ENCODE assay signal across 1 cellular context in the genomic region with DNA sequence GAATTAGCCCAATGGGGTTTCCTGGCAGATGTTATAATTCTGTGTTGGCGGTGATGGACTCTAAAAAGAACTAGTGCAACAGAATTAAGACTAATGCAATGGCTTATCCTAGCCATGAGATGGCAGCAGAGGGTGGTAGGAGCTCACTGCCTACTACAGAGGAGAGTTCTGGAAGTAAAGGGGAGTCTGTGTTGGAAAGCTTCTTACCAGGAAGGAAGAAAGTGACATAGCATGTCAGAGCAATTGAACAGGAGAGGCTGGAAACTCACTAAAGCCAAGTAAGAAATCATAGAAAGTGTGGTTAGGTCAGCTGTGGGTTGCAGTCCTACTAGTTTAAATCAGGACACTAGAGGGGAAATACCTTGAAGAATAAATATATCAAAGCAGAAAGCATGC.
TF ChIP-seq lines count a peak whose summit lies in the region.

No MANE protein-coding gene starts in this region.

TF ChIP-seq in HCT116, 20 proteins besides CTCF, POLR2A, EP300 and RAD21 (continued from another document):
- TF ChIP-seq, protein P1, sequence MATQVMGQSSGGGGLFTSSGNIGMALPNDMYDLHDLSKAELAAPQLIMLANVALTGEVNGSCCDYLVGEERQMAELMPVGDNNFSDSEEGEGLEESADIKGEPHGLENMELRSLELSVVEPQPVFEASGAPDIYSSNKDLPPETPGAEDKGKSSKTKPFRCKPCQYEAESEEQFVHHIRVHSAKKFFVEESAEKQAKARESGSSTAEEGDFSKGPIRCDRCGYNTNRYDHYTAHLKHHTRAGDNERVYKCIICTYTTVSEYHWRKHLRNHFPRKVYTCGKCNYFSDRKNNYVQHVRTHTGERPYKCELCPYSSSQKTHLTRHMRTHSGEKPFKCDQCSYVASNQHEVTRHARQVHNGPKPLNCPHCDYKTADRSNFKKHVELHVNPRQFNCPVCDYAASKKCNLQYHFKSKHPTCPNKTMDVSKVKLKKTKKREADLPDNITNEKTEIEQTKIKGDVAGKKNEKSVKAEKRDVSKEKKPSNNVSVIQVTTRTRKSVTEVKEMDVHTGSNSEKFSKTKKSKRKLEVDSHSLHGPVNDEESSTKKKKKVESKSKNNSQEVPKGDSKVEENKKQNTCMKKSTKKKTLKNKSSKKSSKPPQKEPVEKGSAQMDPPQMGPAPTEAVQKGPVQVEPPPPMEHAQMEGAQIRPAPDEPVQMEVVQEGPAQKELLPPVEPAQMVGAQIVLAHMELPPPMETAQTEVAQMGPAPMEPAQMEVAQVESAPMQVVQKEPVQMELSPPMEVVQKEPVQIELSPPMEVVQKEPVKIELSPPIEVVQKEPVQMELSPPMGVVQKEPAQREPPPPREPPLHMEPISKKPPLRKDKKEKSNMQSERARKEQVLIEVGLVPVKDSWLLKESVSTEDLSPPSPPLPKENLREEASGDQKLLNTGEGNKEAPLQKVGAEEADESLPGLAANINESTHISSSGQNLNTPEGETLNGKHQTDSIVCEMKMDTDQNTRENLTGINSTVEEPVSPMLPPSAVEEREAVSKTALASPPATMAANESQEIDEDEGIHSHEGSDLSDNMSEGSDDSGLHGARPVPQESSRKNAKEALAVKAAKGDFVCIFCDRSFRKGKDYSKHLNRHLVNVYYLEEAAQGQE (IDR thresholded peaks at IDR 0.05; ENCODE audit: low read depth) = no peak
- TF ChIP-seq YY1 (IDR thresholded peaks at IDR 0.05; ENCODE audit: extremely low read depth, insufficient replicate concordance, low read depth, low read length) (no peak), TCF7L2 (IDR thresholded peaks at IDR 0.05; ENCODE audit: borderline replicate concordance, extremely low read depth, insufficient read depth, insufficient read length) (no peak), SP1 (IDR thresholded peaks at IDR 0.05; ENCODE audit: low read depth) (no peak), EGR1 (IDR thresholded peaks at IDR 0.05; ENCODE audit: low read depth) (no peak), EZH2phosphoT487 (IDR thresholded peaks at IDR 0.05; ENCODE audit: borderline replicate concordance) (no peak), CEBPB (IDR thresholded peaks at IDR 0.05; ENCODE audit: low read depth) (no peak), EZH2 (IDR thresholded peaks at IDR 0.05) (no peak), POLR2AphosphoS5 (IDR thresholded peaks at IDR 0.05; ENCODE audit: low read depth, low read length) (no peak)
- TF ChIP-seq, protein P2, sequence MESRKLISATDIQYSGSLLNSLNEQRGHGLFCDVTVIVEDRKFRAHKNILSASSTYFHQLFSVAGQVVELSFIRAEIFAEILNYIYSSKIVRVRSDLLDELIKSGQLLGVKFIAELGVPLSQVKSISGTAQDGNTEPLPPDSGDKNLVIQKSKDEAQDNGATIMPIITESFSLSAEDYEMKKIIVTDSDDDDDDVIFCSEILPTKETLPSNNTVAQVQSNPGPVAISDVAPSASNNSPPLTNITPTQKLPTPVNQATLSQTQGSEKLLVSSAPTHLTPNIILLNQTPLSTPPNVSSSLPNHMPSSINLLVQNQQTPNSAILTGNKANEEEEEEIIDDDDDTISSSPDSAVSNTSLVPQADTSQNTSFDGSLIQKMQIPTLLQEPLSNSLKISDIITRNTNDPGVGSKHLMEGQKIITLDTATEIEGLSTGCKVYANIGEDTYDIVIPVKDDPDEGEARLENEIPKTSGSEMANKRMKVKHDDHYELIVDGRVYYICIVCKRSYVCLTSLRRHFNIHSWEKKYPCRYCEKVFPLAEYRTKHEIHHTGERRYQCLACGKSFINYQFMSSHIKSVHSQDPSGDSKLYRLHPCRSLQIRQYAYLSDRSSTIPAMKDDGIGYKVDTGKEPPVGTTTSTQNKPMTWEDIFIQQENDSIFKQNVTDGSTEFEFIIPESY (IDR thresholded peaks at IDR 0.05; ENCODE audit: extremely low read depth, insufficient replicate concordance, low read length) = no peak
- TF ChIP-seq, protein P3, sequence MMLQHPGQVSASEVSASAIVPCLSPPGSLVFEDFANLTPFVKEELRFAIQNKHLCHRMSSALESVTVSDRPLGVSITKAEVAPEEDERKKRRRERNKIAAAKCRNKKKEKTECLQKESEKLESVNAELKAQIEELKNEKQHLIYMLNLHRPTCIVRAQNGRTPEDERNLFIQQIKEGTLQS (IDR thresholded peaks at IDR 0.05) = no peak
TF ChIP-seq in HCT116: peak in this region for 0.
